Comparison of ENCODE assay signal across 11 cellular contexts in genomic region chr1:32349211-32349708, GRCh38. TPM values are rescaled to one million over a fixed set of nuclear protein-coding genes. Genes with fewer than 3 reads are reported as not detected.
A peak's percentile ranks its signal among the peaks of the same experiment; 100 is the strongest.
DNase-seq lines count a peak whose midpoint lies in the region; ATAC-seq and TF ChIP-seq lines count a peak whose summit lies in the region.
"Had no signal": no experiment of that assay in that cellular context is flagged by ENCODE, and none has a peak within 500 bp of the region (broad histone marks: within the 10 kb centered on the region; RNA-seq: fewer than 3 reads in every experiment).

No MANE protein-coding gene starts in this region.

- no peak for ATAC-seq in GM21360 (IDR thresholded peaks at IDR 0.05; ENCODE audit: unreplicated experiment)

- no peak for TF ChIP-seq EP300 in esophagus muscularis mucosa (IDR thresholded peaks at IDR 0.05)

- H3K36me3 ChIP-seq in fibroblast of lung (ENCODE audit: control insufficient read depth, insufficient read depth, low read length) (no peaks in the 10 kb centered on the region), neutrophil (no peaks in the 10 kb centered on the region), esophagus muscularis mucosa (no peaks in the 10 kb centered on the region)

- 54% methylated on average over 6 of the region's 8 CpGs for WGBS in esophagus muscularis mucosa

- H3K4me3 ChIP-seq in fibroblast of lung (replicated peaks in 1 of 4; ENCODE audit: control extremely low read depth in 1 of 4, insufficient read depth in 1 of 4, low read depth in 3 of 4, low read length in 4 of 4) (no peak overlapping the region), neutrophil (ENCODE audit: low read depth in 1 of 2, low read length in 1 of 2) (peak overlapping the region; percentile 41 to 80), esophagus muscularis mucosa (no peak overlapping the region)

- TF ChIP-seq POLR2A in esophagus muscularis mucosa (IDR thresholded peaks at IDR 0.05; ENCODE audit: low read depth), result no peak

- H3K79me2 ChIP-seq in fibroblast of lung (ENCODE audit: control insufficient read depth, insufficient read depth, low read length), result no peaks in the 10 kb centered on the region

- H3K4me1 ChIP-seq in fibroblast of lung (ENCODE audit: control insufficient read depth, extremely low read depth, insufficient read depth, low read length) (peaks cover 23% of the 10 kb centered on the region), neutrophil (ENCODE audit: control insufficient read depth in 1 of 2, insufficient read depth in 1 of 2, low read depth in 1 of 2, low read length in 1 of 2) (peaks cover 52 to 59% of the 10 kb centered on the region in 2 experiments), esophagus muscularis mucosa (peaks cover 37 to 61% (median 49%) of the 10 kb centered on the region in 4 donors)

- intact Hi-C loops in esophagus muscularis mucosa (cut with DNase I), result no loop called here

- peak; percentile 68 for DNase-seq in GDM1 (lab: John Stamatoyannopoulos, UW)
- DNase-seq in SKM-1 (lab: John Stamatoyannopoulos, UW; ENCODE audit: unreplicated experiment), result peak; percentile 64
- DNase-seq in fibroblast of lung (ENCODE audit: low read depth in 2 of 2), result peak; percentile 64 to 80
- DNase-seq in NCI-H1694 treated with DMSO at 0.1 percent for 48 hours (lab: John Stamatoyannopoulos, UW), result no peak
- no peak for DNase-seq in esophagus muscularis mucosa (ENCODE audit: extremely low spot score)
- no peak for DNase-seq in NCI-H345 treated with DMSO at 0.1 percent for 48 hours (lab: John Stamatoyannopoulos, UW; ENCODE audit: unreplicated experiment)
- DNase-seq: activated CD8-positive, alpha-beta memory T cell treated with anti-CD3 and anti-CD28 coated beads, Interleukin-2, amount 50 U/mL, for 48 hours had no signal

- H3K9me3 ChIP-seq in fibroblast of lung (ENCODE audit: control insufficient read depth, insufficient read depth, low read depth, low read length), result no peaks in the 10 kb centered on the region
- no peaks in the 10 kb centered on the region for H3K9me3 ChIP-seq in neutrophil
- H3K9me3 ChIP-seq in esophagus muscularis mucosa, result no peaks in the 10 kb centered on the region

- no peak for TF ChIP-seq CTCF in fibroblast of lung (conservative IDR thresholded peaks at IDR 0.05 in 1 of 2, IDR thresholded peaks at IDR 0.05 in 1 of 2; ENCODE audit: low read depth in 1 of 2, low read length in 2 of 2)
- no peak for TF ChIP-seq CTCF in neutrophil (IDR thresholded peaks at IDR 0.05)
- TF ChIP-seq CTCF in esophagus muscularis mucosa (IDR thresholded peaks at IDR 0.05), result no peak

- H4K20me1 ChIP-seq in fibroblast of lung (ENCODE audit: control insufficient read depth, extremely low read depth, insufficient read depth, low read length), result no peaks in the 10 kb centered on the region

- no peak overlapping the region for H2AFZ ChIP-seq in fibroblast of lung (ENCODE audit: low read length)

- no peaks in the 10 kb centered on the region for H3K27me3 ChIP-seq in fibroblast of lung (ENCODE audit: control insufficient read depth, insufficient read depth, low read length)
- no peaks in the 10 kb centered on the region for H3K27me3 ChIP-seq in neutrophil
- H3K27me3 ChIP-seq in esophagus muscularis mucosa, result no peaks in the 10 kb centered on the region

- H3K27ac ChIP-seq in fibroblast of lung (ENCODE audit: insufficient read depth, low read length) (peak overlapping the region; percentile 8), neutrophil (peak overlapping the region; percentile 96), esophagus muscularis mucosa (replicated peaks in 1 of 4) (peak overlapping the region in 2 of 4 donors; percentile 17 to 40)

- no peak overlapping the region for H3K9ac ChIP-seq in fibroblast of lung (ENCODE audit: insufficient read depth, low read length)

- no peak overlapping the region for H3K4me2 ChIP-seq in fibroblast of lung (ENCODE audit: extremely low read depth, insufficient read depth, low read length)

RNA-seq across cellular contexts. Expression of gene FAM229A, which starts 13.0 kb away (rescaled TPM):
- total RNA-seq in fibroblast of lung (0.77 and 0.99 TPM in 2 replicates), esophagus muscularis mucosa (1 to 10 TPM; 1.3 to 8.7 (median 4.9) TPM)
- polyA plus RNA-seq in fibroblast of lung, result 0.53 and 0.77 TPM in 2 replicates
- polyA plus RNA-seq in fibroblast of lung (2012), result 0.59 and 0.65 TPM in 2 replicates
- polyA minus RNA-seq in fibroblast of lung (ENCODE audit: low replicate concordance), result 0.37 and 1.2 TPM in 2 replicates

RNA-seq across cellular contexts. Expression of gene TSSK3, which starts 13.1 kb away (rescaled TPM):
- total RNA-seq in fibroblast of lung, result 0.50 and 0.51 TPM in 2 replicates
- 0.35 and 0.58 TPM in 2 replicates for polyA plus RNA-seq in fibroblast of lung
- polyA plus RNA-seq in fibroblast of lung (2012), result 0.74 and 0.75 TPM in 2 replicates
- not detected in 2 replicates for polyA minus RNA-seq in fibroblast of lung (ENCODE audit: low replicate concordance)
- total RNA-seq in esophagus muscularis mucosa, result 1 to 10 TPM in 1 of 4 donors, under 1 TPM in 1, not detected in 2; 0.86 to 3.7 TPM
- total RNA-seq: epithelial cell of proximal tubule had no signal
- polyA plus RNA-seq: neural cell had no signal

RNA-seq across cellular contexts. Expression of gene MARCKSL1, which starts 13.2 kb away (rescaled TPM):
- total RNA-seq in fibroblast of lung, result 11.7 and 33.1 TPM in 2 replicates
- 79.1 and 107 TPM in 2 replicates for polyA plus RNA-seq in fibroblast of lung
- 69.7 and 85.1 TPM in 2 replicates for polyA plus RNA-seq in fibroblast of lung (2012)
- 61.8 and 88.9 TPM in 2 replicates for polyA minus RNA-seq in fibroblast of lung (ENCODE audit: low replicate concordance)
- total RNA-seq in esophagus muscularis mucosa, result 10 to 100 TPM in 2 of 4 donors, 1 to 10 TPM in 2; 4.2 to 10.9 (median 9.2) TPM

RNA-seq across cellular contexts. Expression of gene BSDC1, which starts 45.0 kb away (rescaled TPM):
- total RNA-seq in fibroblast of lung, result 48.5 and 55.5 TPM in 2 replicates
- 42.4 and 42.8 TPM in 2 replicates for polyA plus RNA-seq in fibroblast of lung
- 30.6 and 34.9 TPM in 2 replicates for polyA plus RNA-seq in fibroblast of lung (2012)
- 32.2 and 33.6 TPM in 2 replicates for polyA minus RNA-seq in fibroblast of lung (ENCODE audit: low replicate concordance)
- 10 to 100 TPM; 57.3 to 67.9 (median 63.4) TPM for total RNA-seq in esophagus muscularis mucosa

RNA-seq across cellular contexts. Expression of gene HDAC1, which starts 57.4 kb away (rescaled TPM):
- total RNA-seq in fibroblast of lung (86.3 and 100 TPM in 2 replicates), esophagus muscularis mucosa (10 to 100 TPM; 42.8 to 70.4 (median 51.4) TPM)
- polyA plus RNA-seq in fibroblast of lung, result 143 and 159 TPM in 2 replicates
- 139 and 157 TPM in 2 replicates for polyA plus RNA-seq in fibroblast of lung (2012)
- polyA minus RNA-seq in fibroblast of lung (ENCODE audit: low replicate concordance), result 72.1 and 76.9 TPM in 2 replicates

Comparison
In these comparisons a context has a peak if more than half of its experiments do, and no peak if none do; other contexts are left out.
1. DNase-seq: peak in GDM1 (single experiment), SKM-1 (single experiment) and fibroblast of lung (2 of 2); none in NCI-H1694 treated with DMSO at 0.1 percent for 48 hours (single experiment), esophagus muscularis mucosa (single experiment) and NCI-H345 treated with DMSO at 0.1 percent for 48 hours (single experiment).
2. H3K4me3 ChIP-seq: peak in neutrophil (2 of 2); none in fibroblast of lung (0 of 4) and esophagus muscularis mucosa (0 of 4).